Comparison of ENCODE assay signal across 1 cellular context in genomic region chr11:69791266-69791665, GRCh38.
TF ChIP-seq lines count a peak whose summit lies in the region.

No MANE protein-coding gene starts in this region.

TF ChIP-seq in H1, 55 proteins besides CTCF, POLR2A, EP300 and RAD21:
- TF ChIP-seq RXRA (IDR thresholded peaks at IDR 0.05; ENCODE audit: insufficient read depth, low read depth, low read length) (no peak), CTBP2 (IDR thresholded peaks at IDR 0.05; ENCODE audit: borderline replicate concordance, insufficient read depth, insufficient read length, low read length) (no peak), YY1 (IDR thresholded peaks at IDR 0.05; ENCODE audit: low read depth, low read length) (no peak), SIN3A (conservative IDR thresholded peaks at IDR 0.05 in 1 of 2, IDR thresholded peaks at IDR 0.05 in 1 of 2; ENCODE audit: low read depth in 1 of 2, low read length in 2 of 2) (no peak), KDM1A (IDR thresholded peaks at IDR 0.05; ENCODE audit: borderline replicate concordance, low read length) (no peak), TAF7 (optimal IDR thresholded peaks at IDR 0.05; ENCODE audit: borderline replicate concordance, low read depth, low read length) (no peak), RBBP5 (IDR thresholded peaks at IDR 0.05; ENCODE audit: borderline replicate concordance, low read depth, low read length) (no peak), ASH2L (IDR thresholded peaks at IDR 0.05; ENCODE audit: low read length) (no peak), JUND (IDR thresholded peaks at IDR 0.05; ENCODE audit: low read length) (no peak), RNF2 (IDR thresholded peaks at IDR 0.05; ENCODE audit: borderline replicate concordance, low read depth, low read length, missing control alignments, poor library complexity, severe bottlenecking) (no peak), MAX (IDR thresholded peaks at IDR 0.05) (no peak), KDM5A (IDR thresholded peaks at IDR 0.05; ENCODE audit: low read length) (no peak), SAP30 (IDR thresholded peaks at IDR 0.05; ENCODE audit: insufficient read depth, insufficient replicate concordance, low read length) (no peak), CBX5 (IDR thresholded peaks at IDR 0.05; ENCODE audit: low read depth, low read length) (no peak), SP2 (IDR thresholded peaks at IDR 0.05; ENCODE audit: low read length) (no peak), GTF2F1 (IDR thresholded peaks at IDR 0.05; ENCODE audit: borderline replicate concordance, low read depth, low read length) (no peak), POLR2AphosphoS5 (IDR thresholded peaks at IDR 0.05; ENCODE audit: low read depth, low read length) (no peak)
